Comparison of ENCODE assay signal across 11 cellular contexts in the genomic region with DNA sequence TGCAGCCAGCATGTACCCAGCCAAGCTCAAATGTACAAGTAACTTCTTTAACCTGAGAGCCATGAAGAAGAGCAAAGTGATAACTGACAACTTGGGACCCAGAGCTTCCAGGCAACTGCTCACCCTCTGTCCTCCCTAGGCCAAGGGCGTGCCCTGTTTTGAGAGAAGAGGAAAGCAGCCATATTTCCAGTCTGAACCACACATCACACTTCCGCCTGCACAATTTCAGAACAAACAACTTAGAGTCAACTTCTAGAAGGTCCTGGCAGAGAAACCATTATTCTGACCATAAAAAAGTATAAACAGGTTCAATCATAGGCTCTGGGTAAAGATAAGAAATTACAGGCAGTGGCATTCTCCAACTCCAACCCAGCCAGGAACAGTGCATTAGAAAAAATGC. TPM values are rescaled to one million over a fixed set of nuclear protein-coding genes. Genes with fewer than 3 reads are reported as not detected.
A peak's percentile ranks its signal among the peaks of the same experiment; 100 is the strongest.
DNase-seq lines count a peak whose midpoint lies in the region; ATAC-seq and TF ChIP-seq lines count a peak whose summit lies in the region.
"Had no signal": no experiment of that assay in that cellular context is flagged by ENCODE, and none has a peak within 500 bp of the region (broad histone marks: within the 10 kb centered on the region; RNA-seq: fewer than 3 reads in every experiment).

No MANE protein-coding gene starts in this region.

- ATAC-seq in right cardiac atrium (peak; percentile 40 to 57), GM18502 (IDR thresholded peaks at IDR 0.05; ENCODE audit: poor library complexity, unreplicated experiment) (no peak)

- CTCF ChIA-PET in Calu3 (lab: Charles Lee): interaction anchor here (0.7 kb wide), 1 partner anchor 23 kb away, joined by 3 read pairs; no protein-coding TSS in a partner anchor

- H3K27ac ChIP-seq in ascending aorta (peak overlapping the region; percentile 85 to 89), right cardiac atrium (ENCODE audit: low read length) (peak overlapping the region; percentile 98), sigmoid colon (peak overlapping the region; percentile 70 to 89 (median 76))
- H3K27ac ChIP-seq: WERI-Rb-1 had no signal

- H3K9me3 Mint-ChIP-seq in Calu3 (ENCODE audit: low read depth, unreplicated experiment): no peaks in the 10 kb centered on the region

- H3K27me3 Mint-ChIP-seq in Calu3 (ENCODE audit: unreplicated experiment): no peaks in the 10 kb centered on the region

- H3K36me3 Mint-ChIP-seq in Calu3 (ENCODE audit: insufficient read depth, unreplicated experiment): peaks cover 47% of the 10 kb centered on the region
- H3K36me3 Mint-ChIP-seq: CD14-positive monocyte had no signal

- intact Hi-C loops in Calu3 (cut with micrococcal nuclease; ENCODE audit: unreplicated experiment): loop anchor here (2.0 kb wide), 2 partner anchors 24 to 42 kb away; no protein-coding TSS in a partner anchor
- intact Hi-C loops in ascending aorta (cut with DNase I): no loop called here
- intact Hi-C loops in right cardiac atrium (cut with DNase I): no loop called here
- intact Hi-C loops in sigmoid colon (cut with DNase I): loop anchor here (5.0 kb wide), 1 partner anchor 55 kb away; no protein-coding TSS in a partner anchor

- H3K36me3 ChIP-seq in ascending aorta (peaks cover 7 to 31% of the 10 kb centered on the region in 2 donors), sigmoid colon (peaks cover 0 to 16% (median 9%) of the 10 kb centered on the region in 4 donors)
- H3K36me3 ChIP-seq: WERI-Rb-1 had no signal

- TF ChIP-seq EP300 in sigmoid colon (IDR thresholded peaks at IDR 0.05): no peak

- H3K4me3 ChIP-seq in ascending aorta (no peak overlapping the region), right cardiac atrium (ENCODE audit: low read length) (no peak overlapping the region), sigmoid colon (no peak overlapping the region)

- H3K27me3 ChIP-seq in ascending aorta (no peaks in the 10 kb centered on the region), right cardiac atrium (ENCODE audit: control insufficient read depth, insufficient read depth) (no peaks in the 10 kb centered on the region), sigmoid colon (no peaks in the 10 kb centered on the region)

- H3K9me3 ChIP-seq in ascending aorta (no peaks in the 10 kb centered on the region), right cardiac atrium (ENCODE audit: control insufficient read depth, low read length) (no peaks in the 10 kb centered on the region), sigmoid colon (no peaks in the 10 kb centered on the region)

- peak overlapping the region; percentile 34 for H3K4me3 Mint-ChIP-seq in Calu3 (ENCODE audit: low read depth, unreplicated experiment)
- H3K4me3 Mint-ChIP-seq: CD14-positive monocyte had no signal

- BruUV-seq in Calu3 (replicated peaks; lab: Mats Ljungman, UMichigan): no TSS peak

- no peak for TF ChIP-seq CTCF in Calu3 (IDR thresholded peaks at IDR 0.05; ENCODE audit: unreplicated experiment)
- no peak for TF ChIP-seq CTCF in ascending aorta (IDR thresholded peaks at IDR 0.05)
- no peak for TF ChIP-seq CTCF in sigmoid colon (IDR thresholded peaks at IDR 0.05)

- peak overlapping the region; percentile 70 for H3K27ac Mint-ChIP-seq in Calu3 (ENCODE audit: unreplicated experiment)

- TF ChIP-seq POLR2A in sigmoid colon (IDR thresholded peaks at IDR 0.05): no peak

- H3K4me1 ChIP-seq in ascending aorta (peaks cover 19 to 85% of the 10 kb centered on the region in 2 donors), right cardiac atrium (ENCODE audit: control insufficient read depth, insufficient read depth, low read length) (peaks cover 14% of the 10 kb centered on the region), sigmoid colon (peaks cover 0 to 75% (median 51%) of the 10 kb centered on the region in 4 donors)

- 53% methylated on average over 2 of the region's 2 CpGs for WGBS in right cardiac atrium
- WGBS in sigmoid colon, 2 donors: 12 to 61% methylated on average over 2 of the region's 2 CpGs

- DNase-seq in Calu3 (no peak), ascending aorta (ENCODE audit: low spot score in 2 of 2) (no peak), right cardiac atrium (peak in 1 of 3 donors; percentile 66), sigmoid colon (no peak), H4 (ENCODE audit: low spot score) (no peak), activated T-cell treated with anti-CD3 and anti-CD28 coated beads for 4 hours (no peak), 8988T (no peak)
- DNase-seq: activated gamma-delta T cell treated with Interleukin-2 at 50 U/mL for 16 hours, WERI-Rb-1 had no signal

- H3K4me1 Mint-ChIP-seq in Calu3 (ENCODE audit: low read depth, unreplicated experiment): peaks cover 78% of the 10 kb centered on the region

RNA-seq across cellular contexts. Expression of gene ITGB5, which starts 50.1 kb away (rescaled TPM):
- 193 and 225 TPM in 2 replicates for total RNA-seq in Calu3 (2022)
- 595 TPM for total RNA-seq in ascending aorta
- 100 to 1,000 TPM; 107 to 170 (median 126) TPM for total RNA-seq in right cardiac atrium
- 39.0 TPM for polyA plus RNA-seq in right cardiac atrium
- 100 to 1,000 TPM in 2 of 4 donors, 10 to 100 TPM in 2; 89.2 to 203 (median 125) TPM for total RNA-seq in sigmoid colon
- 10 to 100 TPM; 15.0 to 27.0 (median 22.7) TPM for polyA plus RNA-seq in sigmoid colon
- 189 and 223 TPM in 2 replicates for total RNA-seq in H4 (2014; rRNA removed; shearing (Covaris generic))

Comparison
In these comparisons a context has a peak if more than half of its experiments do, and no peak if none do; other contexts are left out.
1. intact Hi-C loops: an anchor here in Calu3 (2.0 kb wide) and sigmoid colon (5.0 kb wide); none called in ascending aorta and right cardiac atrium.